ENCODE assay signal across 9 cellular contexts in the genomic region with DNA sequence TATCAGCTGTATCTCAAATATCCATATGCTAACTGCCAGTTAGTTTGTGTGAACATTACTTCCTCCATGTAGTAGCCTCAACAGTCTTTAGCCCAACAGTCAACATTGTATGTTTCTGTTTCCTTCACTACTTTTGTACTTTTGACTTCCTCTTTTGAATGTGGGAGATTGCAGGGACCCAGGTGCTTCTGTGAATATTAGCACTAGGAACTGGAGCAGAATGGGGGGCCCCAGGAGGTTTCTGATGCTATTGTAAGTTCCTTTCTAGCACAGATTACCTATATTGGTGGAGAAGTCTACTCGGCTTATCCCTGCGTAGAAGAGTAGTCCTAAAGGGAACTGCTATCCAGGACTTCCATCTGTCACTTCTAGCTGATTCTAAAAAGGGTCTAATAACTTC. TPM values are rescaled to one million over a fixed set of nuclear protein-coding genes. Genes with fewer than 3 reads are reported as not detected.
DNase-seq lines count a peak whose midpoint lies in the region; ATAC-seq and TF ChIP-seq lines count a peak whose summit lies in the region.
"Had no signal": no experiment of that assay in that cellular context is flagged by ENCODE, and none has a peak within 500 bp of the region (broad histone marks: within the 10 kb centered on the region; RNA-seq: fewer than 3 reads in every experiment).

No MANE protein-coding gene starts in this region.

- CTCF ChIA-PET in activated CD8-positive, alpha-beta T cell treated with anti-CD3 and anti-CD28 coated beads for 36 hours (lab: Charles Lee): interaction anchor here (0.8 to 4.7 kb wide), 11 partner anchors 9 to 172 kb away, joined by 3 to 31 read pairs (median 4); a partner anchor contains a TSS

- peak overlapping the region; percentile 91 for H3K27ac Mint-ChIP-seq in activated CD8-positive, alpha-beta T cell treated with anti-CD3 and anti-CD28 coated beads for 36 hours
- H3K27ac Mint-ChIP-seq in stimulated activated naive CD8-positive, alpha-beta T cell treated with anti-CD3 and anti-CD28 coated beads, Interleukin-15, amount 100 ng/mL, for 72 hours: peak overlapping the region; percentile 94 to 97
- H3K27ac Mint-ChIP-seq: nephron had no signal

- H3K4me3 Mint-ChIP-seq in activated CD8-positive, alpha-beta T cell treated with anti-CD3 and anti-CD28 coated beads for 36 hours: peak overlapping the region; percentile 84
- H3K4me3 Mint-ChIP-seq in stimulated activated naive CD8-positive, alpha-beta T cell treated with anti-CD3 and anti-CD28 coated beads, Interleukin-15, amount 100 ng/mL, for 72 hours: peak overlapping the region; percentile 86 to 99

- peaks cover 34% of the 10 kb centered on the region for H3K4me1 Mint-ChIP-seq in activated CD8-positive, alpha-beta T cell treated with anti-CD3 and anti-CD28 coated beads for 36 hours (ENCODE audit: low read depth)
- H3K4me1 Mint-ChIP-seq in stimulated activated naive CD8-positive, alpha-beta T cell treated with anti-CD3 and anti-CD28 coated beads, Interleukin-15, amount 100 ng/mL, for 72 hours: peaks cover 34% of the 10 kb centered on the region

- intact Hi-C loops in activated CD8-positive, alpha-beta T cell treated with anti-CD3 and anti-CD28 coated beads for 36 hours (cut with micrococcal nuclease): loop anchor here (5.0 to 10.0 kb wide), 3 partner anchors 40 to 207 kb away; a partner anchor contains a TSS

- POLR2A ChIA-PET in activated CD8-positive, alpha-beta T cell treated with anti-CD3 and anti-CD28 coated beads for 36 hours (lab: Charles Lee): interaction anchor here (1.0 to 2.8 kb wide), 11 partner anchors 10 to 172 kb away, joined by 3 to 27 read pairs (median 5); a partner anchor contains a TSS

- no peak for TF ChIP-seq CTCF in activated CD8-positive, alpha-beta T cell treated with anti-CD3 and anti-CD28 coated beads for 36 hours (IDR thresholded peaks at IDR 0.05)

- peaks cover 31% of the 10 kb centered on the region for H3K36me3 Mint-ChIP-seq in activated CD8-positive, alpha-beta T cell treated with anti-CD3 and anti-CD28 coated beads for 36 hours (ENCODE audit: low read depth)

- peak; percentile 43 for ATAC-seq in HG03354 (IDR thresholded peaks at IDR 0.05; ENCODE audit: poor library complexity, severe bottlenecking, unreplicated experiment)
- ATAC-seq in activated CD8-positive, alpha-beta T cell treated with anti-CD3 and anti-CD28 coated beads for 36 hours: no peak
- no peak for ATAC-seq in stimulated activated naive CD8-positive, alpha-beta T cell treated with anti-CD3 and anti-CD28 coated beads, Interleukin-15, amount 100 ng/mL, for 72 hours

- no peaks in the 10 kb centered on the region for H3K9me3 Mint-ChIP-seq in activated CD8-positive, alpha-beta T cell treated with anti-CD3 and anti-CD28 coated beads for 36 hours
- no peaks in the 10 kb centered on the region for H3K9me3 Mint-ChIP-seq in stimulated activated naive CD8-positive, alpha-beta T cell treated with anti-CD3 and anti-CD28 coated beads, Interleukin-15, amount 100 ng/mL, for 72 hours
- H3K9me3 Mint-ChIP-seq: nephron had no signal

- H3K27me3 Mint-ChIP-seq in activated CD8-positive, alpha-beta T cell treated with anti-CD3 and anti-CD28 coated beads for 36 hours: no peaks in the 10 kb centered on the region
- H3K27me3 Mint-ChIP-seq in stimulated activated naive CD8-positive, alpha-beta T cell treated with anti-CD3 and anti-CD28 coated beads, Interleukin-15, amount 100 ng/mL, for 72 hours: no peaks in the 10 kb centered on the region

- DNase-seq in stimulated activated CD4-positive, alpha-beta T cell treated with anti-CD3 and anti-CD28 coated beads, Interleukin-4, amount 100 ng/mL, for 24 hours: peak; percentile 16
- DNase-seq in stimulated activated CD4-positive, alpha-beta T cell treated with anti-CD3 and anti-CD28 coated beads, Interleukin-12 subunit alpha, Interleukin-12 subunit beta, amount 100 ng/mL, for 4 hours: no peak
- peak; percentile 42 for DNase-seq in activated CD8-positive, alpha-beta T cell treated with anti-CD3 and anti-CD28 coated beads for 36 hours
- DNase-seq in stimulated activated naive CD8-positive, alpha-beta T cell treated with anti-CD3 and anti-CD28 coated beads, Interleukin-15, amount 100 ng/mL, for 72 hours: peak in 1 of 2 donors; percentile 15
- DNase-seq in HK-2 (ENCODE audit: unreplicated experiment): no peak
- no peak for DNase-seq in DMS53 (lab: John Stamatoyannopoulos, UW)
- DNase-seq in NCI-H2081 treated with DMSO at 0.1 percent for 48 hours (lab: John Stamatoyannopoulos, UW): no peak

RNA-seq across cellular contexts. Expression of a gene that starts 2.3 kb away (rescaled TPM):
- 100 to 1,000 TPM in 1 of 2 experiments, 10 to 100 TPM in 1; 88.7 to 101 TPM for total RNA-seq in activated CD8-positive, alpha-beta T cell treated with anti-CD3 and anti-CD28 coated beads for 36 hours

Comparison
In these comparisons a context has a peak if more than half of its experiments do, and no peak if none do; other contexts are left out.
1. DNase-seq: peak in stimulated activated CD4-positive, alpha-beta T cell treated with anti-CD3 and anti-CD28 coated beads, Interleukin-4, amount 100 ng/mL, for 24 hours (single experiment) and activated CD8-positive, alpha-beta T cell treated with anti-CD3 and anti-CD28 coated beads for 36 hours (single experiment); none in stimulated activated CD4-positive, alpha-beta T cell treated with anti-CD3 and anti-CD28 coated beads, Interleukin-12 subunit alpha, Interleukin-12 subunit beta, amount 100 ng/mL, for 4 hours (single experiment), HK-2 (single experiment), DMS53 (single experiment) and NCI-H2081 treated with DMSO at 0.1 percent for 48 hours (single experiment).